8 cellular contexts compared by ENCODE assay signal in genomic region chr14:50060871-50061663, GRCh38. TPM values are rescaled to one million over a fixed set of nuclear protein-coding genes. Genes with fewer than 3 reads are reported as not detected.
DNase-seq lines count a peak whose midpoint lies in the region; ATAC-seq and TF ChIP-seq lines count a peak whose summit lies in the region.

No MANE protein-coding gene starts in this region.

- no peak for TF ChIP-seq POLR2A in NB4 (IDR thresholded peaks at IDR 0.05; ENCODE audit: extremely low read depth, insufficient read length)

- peak; percentile 21 for ATAC-seq in GM19023 (IDR thresholded peaks at IDR 0.05; ENCODE audit: unreplicated experiment)
- ATAC-seq in upper lobe of right lung: peak; percentile 45
- ATAC-seq in HG02571 (IDR thresholded peaks at IDR 0.05; ENCODE audit: unreplicated experiment): no peak

- DNase-seq in AG08396 (ENCODE audit: low spot score) (peak; percentile 89), NB4 (ENCODE audit: low read depth) (peak; percentile 93), epithelial cell of proximal tubule (ENCODE audit: low read depth) (peak; percentile 83), upper lobe of right lung (peak; percentile 64)
- DNase-seq in activated CD4-positive, alpha-beta memory T cell treated with anti-CD3 and anti-CD28 coated beads, Interleukin-2, amount 10 ng/mL, durations not matched to agents 7 days and 5 days: peak; percentile 59

- no peaks in the 10 kb centered on the region for H3K9me3 Mint-ChIP-seq in activated CD4-positive, alpha-beta memory T cell treated with anti-CD3 and anti-CD28 coated beads, Interleukin-2, amount 10 ng/mL, durations not matched to agents 7 days and 5 days

- TF ChIP-seq CTCF in NB4 (IDR thresholded peaks at IDR 0.05; ENCODE audit: low read depth, low read length) (no peak), epithelial cell of proximal tubule (conservative IDR thresholded peaks at IDR 0.05; ENCODE audit: low read depth, low read length) (peak; percentile 22), upper lobe of right lung (IDR thresholded peaks at IDR 0.05) (peak; percentile 12)

- POLR2A ChIA-PET in activated CD4-positive, alpha-beta memory T cell treated with anti-CD3 and anti-CD28 coated beads, Interleukin-2, amount 10 ng/mL, durations not matched to agents 7 days and 5 days (lab: Charles Lee): interaction anchor here (0.9 to 8.8 kb wide), 40 partner anchors 8 to 441 kb away, joined by 3 to 356 read pairs (median 10); partner anchors contain the start of genes ARF6, DMAC2L, KLHDC2 and L2HGDH

- H3K36me3 ChIP-seq in muscle layer of duodenum (ENCODE audit: control insufficient read depth in 1 of 2, insufficient read depth in 2 of 2, low read length in 2 of 2) (no peaks in the 10 kb centered on the region), upper lobe of right lung (no peaks in the 10 kb centered on the region)

- H3K4me3 Mint-ChIP-seq in activated CD4-positive, alpha-beta memory T cell treated with anti-CD3 and anti-CD28 coated beads, Interleukin-2, amount 10 ng/mL, durations not matched to agents 7 days and 5 days: peak overlapping the region; percentile 93

- intact Hi-C loops in upper lobe of right lung (cut with DNase I): no loop called here

- CTCF ChIA-PET in activated CD4-positive, alpha-beta memory T cell treated with anti-CD3 and anti-CD28 coated beads, Interleukin-2, amount 10 ng/mL, durations not matched to agents 7 days and 5 days (lab: Charles Lee): interaction anchor here (0.8 to 6.1 kb wide), 26 partner anchors 15 to 427 kb away, joined by 3 to 130 read pairs (median 6); partner anchors contain the start of genes ARF6 and NEMF

- H3K27me3 ChIP-seq in muscle layer of duodenum (ENCODE audit: low read depth, low read length) (no peaks in the 10 kb centered on the region), upper lobe of right lung (no peaks in the 10 kb centered on the region)

- H3K36me3 Mint-ChIP-seq in activated CD4-positive, alpha-beta memory T cell treated with anti-CD3 and anti-CD28 coated beads, Interleukin-2, amount 10 ng/mL, durations not matched to agents 7 days and 5 days (ENCODE audit: low read depth): peaks cover 14% of the 10 kb centered on the region

- peak overlapping the region; percentile 100 for H3K27ac Mint-ChIP-seq in activated CD4-positive, alpha-beta memory T cell treated with anti-CD3 and anti-CD28 coated beads, Interleukin-2, amount 10 ng/mL, durations not matched to agents 7 days and 5 days

- no peaks in the 10 kb centered on the region for H3K9me3 ChIP-seq in muscle layer of duodenum (ENCODE audit: control insufficient read depth in 1 of 2, low read length in 2 of 2)
- H3K9me3 ChIP-seq in upper lobe of right lung: no peaks in the 10 kb centered on the region

- H3K27me3 Mint-ChIP-seq in activated CD4-positive, alpha-beta memory T cell treated with anti-CD3 and anti-CD28 coated beads, Interleukin-2, amount 10 ng/mL, durations not matched to agents 7 days and 5 days: no peaks in the 10 kb centered on the region

- H3K4me3 ChIP-seq in NB4 (ENCODE audit: low read depth, low read length): peak overlapping the region; percentile 46
- no peak overlapping the region for H3K4me3 ChIP-seq in epithelial cell of proximal tubule (ENCODE audit: low read depth, low read length)
- H3K4me3 ChIP-seq in muscle layer of duodenum (ENCODE audit: low read depth in 1 of 2, low read length in 2 of 2): no peak overlapping the region
- no peak overlapping the region for H3K4me3 ChIP-seq in upper lobe of right lung

- peaks cover 15 to 16% of the 10 kb centered on the region in 2 donors for H3K4me1 ChIP-seq in muscle layer of duodenum (ENCODE audit: control insufficient read depth in 1 of 2, insufficient read depth in 2 of 2, low read length in 2 of 2)
- peaks cover 36% of the 10 kb centered on the region for H3K4me1 ChIP-seq in upper lobe of right lung

- H3K4me1 Mint-ChIP-seq in activated CD4-positive, alpha-beta memory T cell treated with anti-CD3 and anti-CD28 coated beads, Interleukin-2, amount 10 ng/mL, durations not matched to agents 7 days and 5 days: peaks cover 85% of the 10 kb centered on the region

- peak overlapping the region; percentile 78 for H3K27ac ChIP-seq in muscle layer of duodenum (ENCODE audit: low read length)
- H3K27ac ChIP-seq in upper lobe of right lung: peak overlapping the region; percentile 80

RNA-seq across cellular contexts. Expression of gene VCPKMT, which starts 55.3 kb away (rescaled TPM):
- 1 to 10 TPM; 7.5 to 9.5 TPM for total RNA-seq in activated CD4-positive, alpha-beta memory T cell treated with anti-CD3 and anti-CD28 coated beads, Interleukin-2, amount 10 ng/mL, durations not matched to agents 7 days and 5 days
- total RNA-seq in epithelial cell of proximal tubule (3.9 and 5.6 TPM in 2 replicates), upper lobe of right lung (6.2 TPM)
